8 cellular contexts compared by ENCODE assay signal in genomic region chr11:355581-356458, GRCh38. TPM values are rescaled to one million over a fixed set of nuclear protein-coding genes. Genes with fewer than 3 reads are reported as not detected.
A peak's percentile ranks its signal among the peaks of the same experiment; 100 is the strongest.
DNase-seq lines count a peak whose midpoint lies in the region; ATAC-seq and FAIRE-seq lines count a peak whose summit lies in the region.

No MANE protein-coding gene starts in this region.

- peak overlapping the region; percentile 99 for H3K27ac ChIP-seq in HUES64 (ENCODE audit: low read depth, low read length)
- H3K27ac ChIP-seq in angular gyrus (ENCODE audit: low read depth, low read length), result peak overlapping the region; percentile 75
- H3K27ac ChIP-seq in rectal smooth muscle tissue (ENCODE audit: low read depth, low read length), result peak overlapping the region; percentile 99

- no peaks in the 10 kb centered on the region for H3K27me3 ChIP-seq in HUES64 (ENCODE audit: insufficient read depth, low read length)
- no peaks in the 10 kb centered on the region for H3K27me3 ChIP-seq in rectal smooth muscle tissue (ENCODE audit: control insufficient read depth, insufficient read depth, low read length)

- peak overlapping the region; percentile 82 for H3K27ac Mint-ChIP-seq in T-helper 1 cell treated with Interleukin-12 subunit alpha and Interleukin-12 subunit beta and Interleukin-4 antibody, amounts not matched to agents 30 μg/mL and 1 μg/mL, for 36 hours

- DNase-seq in left ventricle myocardium superior, result peak; percentile 96
- peak; percentile 88 for DNase-seq in urothelium cell line (ENCODE audit: low spot score)
- DNase-seq in KG1 (lab: John Stamatoyannopoulos, UW), result no peak

- peak overlapping the region; percentile 46 for H3K4me3 ChIP-seq in HUES64 (ENCODE audit: low read length)
- peak overlapping the region; percentile 61 for H3K4me3 ChIP-seq in rectal smooth muscle tissue (ENCODE audit: low read length)

- peak; percentile 70 for ATAC-seq in GM18502 (IDR thresholded peaks at IDR 0.05; ENCODE audit: poor library complexity, unreplicated experiment)
- ATAC-seq in left ventricle myocardium superior, result peak; percentile 86

- H3K9me3 Mint-ChIP-seq in T-helper 1 cell treated with Interleukin-12 subunit alpha and Interleukin-12 subunit beta and Interleukin-4 antibody, amounts not matched to agents 30 μg/mL and 1 μg/mL, for 36 hours, result no peaks in the 10 kb centered on the region

- no peaks in the 10 kb centered on the region for H3K36me3 ChIP-seq in HUES64 (ENCODE audit: insufficient read depth, low read length)
- H3K36me3 ChIP-seq in rectal smooth muscle tissue (ENCODE audit: control insufficient read depth, insufficient read depth, low read length), result no peaks in the 10 kb centered on the region

- H3K9me3 ChIP-seq in HUES64 (ENCODE audit: insufficient read depth, low read depth, low read length), result peaks cover 10% of the 10 kb centered on the region

- intact Hi-C loops in left ventricle myocardium superior (cut with micrococcal nuclease), result no loop called here

- H3K36me3 Mint-ChIP-seq in T-helper 1 cell treated with Interleukin-12 subunit alpha and Interleukin-12 subunit beta and Interleukin-4 antibody, amounts not matched to agents 30 μg/mL and 1 μg/mL, for 36 hours (ENCODE audit: low read depth), result no peaks in the 10 kb centered on the region

- no peak for FAIRE-seq in urothelium cell line (lab: Jason Lieb, UNC)

- H3K4me1 ChIP-seq in HUES64 (ENCODE audit: insufficient read depth, low read length), result peaks cover 19% of the 10 kb centered on the region
- H3K4me1 ChIP-seq in rectal smooth muscle tissue (ENCODE audit: control insufficient read depth, insufficient read depth, low read length), result peaks cover 24% of the 10 kb centered on the region

- peak overlapping the region; percentile 88 for H3K9ac ChIP-seq in HUES64 (ENCODE audit: low read depth, low read length)
- H3K9ac ChIP-seq in rectal smooth muscle tissue (ENCODE audit: low read length), result peak overlapping the region; percentile 61

- H3K4me1 Mint-ChIP-seq in T-helper 1 cell treated with Interleukin-12 subunit alpha and Interleukin-12 subunit beta and Interleukin-4 antibody, amounts not matched to agents 30 μg/mL and 1 μg/mL, for 36 hours (ENCODE audit: low read depth), result peaks cover 33% of the 10 kb centered on the region

- 4% methylated on average over 71 of the region's 76 CpGs for WGBS in HUES64

- H3K4me3 Mint-ChIP-seq in T-helper 1 cell treated with Interleukin-12 subunit alpha and Interleukin-12 subunit beta and Interleukin-4 antibody, amounts not matched to agents 30 μg/mL and 1 μg/mL, for 36 hours, result peak overlapping the region; percentile 83

- H3K27me3 Mint-ChIP-seq in T-helper 1 cell treated with Interleukin-12 subunit alpha and Interleukin-12 subunit beta and Interleukin-4 antibody, amounts not matched to agents 30 μg/mL and 1 μg/mL, for 36 hours (ENCODE audit: low read depth), result peaks cover 4% of the 10 kb centered on the region

RNA-seq across cellular contexts. Expression of gene B4GALNT4, which starts 13.5 kb away (rescaled TPM):
- 51.8 TPM for polyA plus RNA-seq in HUES64 (2013, experiment 1 of 2)
- 48.1 TPM for polyA plus RNA-seq in HUES64 (2013, experiment 2 of 2)
- total RNA-seq in left ventricle myocardium superior, result 0.50 TPM

RNA-seq across cellular contexts. Expression of gene IFITM3, which starts 35.2 kb away (rescaled TPM):
- polyA plus RNA-seq in HUES64 (2013, experiment 1 of 2), result 177 TPM
- 210 TPM for polyA plus RNA-seq in HUES64 (2013, experiment 2 of 2)
- 259 TPM for total RNA-seq in left ventricle myocardium superior

RNA-seq across cellular contexts. Expression of gene PKP3, which starts 38.2 kb away (rescaled TPM):
- polyA plus RNA-seq in HUES64 (2013, experiment 1 of 2), result 1.4 TPM
- 1.6 TPM for polyA plus RNA-seq in HUES64 (2013, experiment 2 of 2)
- total RNA-seq in left ventricle myocardium superior, result 0.84 TPM

RNA-seq across cellular contexts. Expression of gene IFITM1, which starts 42.0 kb away (rescaled TPM):
- polyA plus RNA-seq in HUES64 (2013, experiment 1 of 2), result 343 TPM
- 396 TPM for polyA plus RNA-seq in HUES64 (2013, experiment 2 of 2)
- 101 TPM for total RNA-seq in left ventricle myocardium superior

RNA-seq across cellular contexts. Expression of gene IFITM2, which starts 48.2 kb away (rescaled TPM):
- polyA plus RNA-seq in HUES64 (2013, experiment 1 of 2), result 152 TPM
- polyA plus RNA-seq in HUES64 (2013, experiment 2 of 2), result 233 TPM
- total RNA-seq in left ventricle myocardium superior, result 200 TPM
